Comparison of ENCODE assay signal across 18 cellular contexts in genomic region chr20:53567379-53567778, GRCh38.
"Had no signal": no experiment of that assay in that cellular context is flagged by ENCODE, and none has a peak within 500 bp of the region (broad histone marks: within the 10 kb centered on the region; RNA-seq: fewer than 3 reads in every experiment).

No MANE protein-coding gene starts in this region.

- H3K9me3 ChIP-seq: SK-N-SH, thyroid gland had no signal

- H3K9ac ChIP-seq: SK-N-SH had no signal

- H3K27me3 Mint-ChIP-seq: stimulated activated naive B cell treated with anti-CD40 and anti-IgM and Interleukin-4, amounts not matched to agents 10 μg/mL and 1 μg/mL and 100 μg/mL, for 72 hours had no signal

- ATAC-seq: foreskin keratinocyte; left lobe of liver; stimulated activated naive B cell treated with anti-CD40 and anti-IgM and Interleukin-4, amounts not matched to agents 10 μg/mL and 1 μg/mL and 100 μg/mL, for 72 hours had no signal

- H3K4me1 ChIP-seq: foreskin keratinocyte had no signal

- H3K9me3 Mint-ChIP-seq: activated T-helper 1 cell treated with anti-CD3 and anti-CD28 coated beads, Interleukin-12 subunit alpha, Interleukin-12 subunit beta, Interleukin-2, Interleukin-4 antibody, amounts not matched to agents 30 ng/mL and 10 ng/mL and 1 ng/mL, durations not matched to agents 14 hours and 24 hours and 36 hours; nephron progenitor cell; stimulated activated naive B cell treated with anti-CD40 and anti-IgM and Interleukin-4, amounts not matched to agents 10 μg/mL and 1 μg/mL and 100 μg/mL, for 72 hours had no signal

- DNase-seq: activated CD4-positive, alpha-beta T cell treated with anti-CD3 and anti-CD28 coated beads, Interleukin-2, amount 50 U/mL, for 1 hour; activated naive CD4-positive, alpha-beta T cell treated with Interleukin-2 at 50 U/mL for 16 hours; amniotic stem cell; dorsolateral prefrontal cortex; foreskin keratinocyte; glutamatergic neuron; kidney; nephron progenitor cell; SK-N-SH; stimulated activated naive B cell treated with anti-CD40 and anti-IgM and Interleukin-4, amounts not matched to agents 10 μg/mL and 1 μg/mL and 100 μg/mL, for 72 hours; T-helper 1 cell; T-helper 9 cell; thyroid gland had no signal

- H3K4me2 ChIP-seq: SK-N-SH had no signal

- H3K27ac ChIP-seq: cardiac muscle cell, dorsolateral prefrontal cortex, epithelial cell of prostate, foreskin keratinocyte, thyroid gland had no signal

- H3K27me3 ChIP-seq: cardiac muscle cell, dorsolateral prefrontal cortex, foreskin keratinocyte, thyroid gland had no signal

- H3K4me1 Mint-ChIP-seq: nephron progenitor cell had no signal

- H3K4me3 Mint-ChIP-seq: activated T-helper 1 cell treated with anti-CD3 and anti-CD28 coated beads, Interleukin-12 subunit alpha, Interleukin-12 subunit beta, Interleukin-2, Interleukin-4 antibody, amounts not matched to agents 30 ng/mL and 10 ng/mL and 1 ng/mL, durations not matched to agents 14 hours and 24 hours and 36 hours; nephron progenitor cell; stimulated activated naive B cell treated with anti-CD40 and anti-IgM and Interleukin-4, amounts not matched to agents 10 μg/mL and 1 μg/mL and 100 μg/mL, for 72 hours had no signal

- H3K4me3 ChIP-seq: cardiac muscle cell, dorsolateral prefrontal cortex, lung, thyroid gland had no signal

- H3K27ac Mint-ChIP-seq: activated T-helper 1 cell treated with anti-CD3 and anti-CD28 coated beads, Interleukin-12 subunit alpha, Interleukin-12 subunit beta, Interleukin-2, Interleukin-4 antibody, amounts not matched to agents 30 ng/mL and 10 ng/mL and 1 ng/mL, durations not matched to agents 14 hours and 24 hours and 36 hours; stimulated activated naive B cell treated with anti-CD40 and anti-IgM and Interleukin-4, amounts not matched to agents 10 μg/mL and 1 μg/mL and 100 μg/mL, for 72 hours had no signal
